ENCODE assay signal across 13 cellular contexts in genomic region chr2:238259085-238260020, GRCh38. TPM values are rescaled to one million over a fixed set of nuclear protein-coding genes. Genes with fewer than 3 reads are reported as not detected.
DNase-seq lines count a peak whose midpoint lies in the region; ATAC-seq, FAIRE-seq and TF ChIP-seq lines count a peak whose summit lies in the region.
"Had no signal": no experiment of that assay in that cellular context is flagged by ENCODE, and none has a peak within 500 bp of the region (broad histone marks: within the 10 kb centered on the region; RNA-seq: fewer than 3 reads in every experiment).

No MANE protein-coding gene starts in this region.

- no peaks in the 10 kb centered on the region for H4K20me1 ChIP-seq in hepatocyte (ENCODE audit: insufficient read depth, poor library complexity, severe bottlenecking)

- no peak overlapping the region for H3K27ac Mint-ChIP-seq in stimulated activated memory B cell treated with anti-CD40 and anti-IgM and Interleukin-4, amounts not matched to agents 10 μg/mL and 1 μg/mL and 100 μg/mL, for 72 hours
- H3K27ac Mint-ChIP-seq: IgD-negative memory B cell had no signal

- H3K4me1 ChIP-seq in A549 (peaks cover 19% of the 10 kb centered on the region), hepatocyte (ENCODE audit: insufficient read depth) (peaks cover 12% of the 10 kb centered on the region), gastrocnemius medialis (peaks cover 18 to 22% of the 10 kb centered on the region in 2 donors)

- H3K4me3 Mint-ChIP-seq in stimulated activated memory B cell treated with anti-CD40 and anti-IgM and Interleukin-4, amounts not matched to agents 10 μg/mL and 1 μg/mL and 100 μg/mL, for 72 hours: no peak overlapping the region
- H3K4me3 Mint-ChIP-seq: IgD-negative memory B cell had no signal

- TF ChIP-seq CTCF in A549 (IDR thresholded peaks at IDR 0.05) (no peak), GM06990 (IDR thresholded peaks at IDR 0.05; ENCODE audit: insufficient read depth, low read length, poor library complexity, severe bottlenecking) (peak; percentile 16), RWPE1 (conservative IDR thresholded peaks at IDR 0.05; ENCODE audit: low read depth) (no peak), hepatocyte (IDR thresholded peaks at IDR 0.05; ENCODE audit: poor library complexity) (peak; percentile 6), gastrocnemius medialis (IDR thresholded peaks at IDR 0.05 in 4 of 5, conservative IDR thresholded peaks at IDR 0.05 in 1 of 5) (no peak)

- H3K4me2 ChIP-seq in A549 (no peak overlapping the region), hepatocyte (no peak overlapping the region)

- no peak for TF ChIP-seq RAD21 in A549 (conservative IDR thresholded peaks at IDR 0.05 in 1 of 2, IDR thresholded peaks at IDR 0.05 in 1 of 2)

- H3K4me3 ChIP-seq in A549 (no peak overlapping the region), GM06990 (replicated peaks; ENCODE audit: low read depth, low read length) (no peak overlapping the region), hepatocyte (no peak overlapping the region), gastrocnemius medialis (no peak overlapping the region)
- H3K4me3 ChIP-seq: lung had no signal

- peak in 1 of 2 experiments; percentile 42 for DNase-seq in A549 (ENCODE audit: low read depth in 1 of 2, low spot score in 1 of 2)
- no peak for DNase-seq in GM06990 (ENCODE audit: extremely low read depth, insufficient read length)
- DNase-seq in RWPE1 (ENCODE audit: low spot score): no peak
- no peak for DNase-seq in hepatocyte (ENCODE audit: low spot score)
- no peak for DNase-seq in AG08395 (ENCODE audit: low spot score)
- DNase-seq in gastrocnemius medialis: no peak
- DNase-seq: activated effector memory CD4-positive, alpha-beta T cell treated with anti-CD3 and anti-CD28 coated beads, Interleukin-2, amount 50 U/mL, for 16 hours; Caco-2; NCI-H2081 treated with DMSO at 0.1 percent for 48 hours had no signal

- in situ Hi-C loops in gastrocnemius medialis (cut with MboI; ENCODE audit: low sequenced_read_pairs in 4 of 4): loop anchor here in 3 of 4 donors (10.0 to 25.0 kb wide), 3 partner anchors 297 to 405 kb away; partner anchors contain the start of genes RAMP1 (in 3 of the 3) and UBE2F (in 1 of the 3)

- peaks cover 8% of the 10 kb centered on the region for H3K4me1 Mint-ChIP-seq in stimulated activated memory B cell treated with anti-CD40 and anti-IgM and Interleukin-4, amounts not matched to agents 10 μg/mL and 1 μg/mL and 100 μg/mL, for 72 hours

- H3K9me3 ChIP-seq in A549 (no peaks in the 10 kb centered on the region), hepatocyte (ENCODE audit: low read depth) (no peaks in the 10 kb centered on the region), gastrocnemius medialis (no peaks in the 10 kb centered on the region)
- H3K9me3 ChIP-seq: Caco-2 had no signal

- no peak for TF ChIP-seq EP300 in A549 (IDR thresholded peaks at IDR 0.05)

- H3K36me3 ChIP-seq in GM06990 (ENCODE audit: control insufficient read depth, insufficient read depth, low read length) (peaks cover 32% of the 10 kb centered on the region), hepatocyte (replicated peaks; ENCODE audit: insufficient read depth, low read depth) (no peaks in the 10 kb centered on the region), gastrocnemius medialis (peaks cover 10 to 59% of the 10 kb centered on the region in 2 donors)

- FAIRE-seq in A549 (lab: Jason Lieb, UNC): no peak

- peak; percentile 41 to 49 for ATAC-seq in A549
- no peak for ATAC-seq in gastrocnemius medialis
- no peak for ATAC-seq in stimulated activated memory B cell treated with anti-CD40 and anti-IgM and Interleukin-4, amounts not matched to agents 10 μg/mL and 1 μg/mL and 100 μg/mL, for 72 hours
- no peak for ATAC-seq in GM18867 (IDR thresholded peaks at IDR 0.05; ENCODE audit: unreplicated experiment)

- TF ChIP-seq POLR2A in A549 (IDR thresholded peaks at IDR 0.05; ENCODE audit: low read length) (no peak), gastrocnemius medialis (IDR thresholded peaks at IDR 0.05) (no peak)

- WGBS in A549 (ENCODE audit: missing lambda C conversion rate): 82% methylated on average over 18 of the region's 20 CpGs
- WGBS in hepatocyte (ENCODE audit: low lambda C conversion rate, missing lambda C conversion rate): 94% methylated on average over 20 of the region's 20 CpGs

- no peak overlapping the region for H2AFZ ChIP-seq in hepatocyte

- POLR2A ChIA-PET in A549 (lab: Yijun Ruan, JAX): interaction anchor here (0.7 kb wide), 1 partner anchor 56 kb away, joined by 3 read pairs; the partner anchor contains the start of gene ILKAP
- POLR2A ChIA-PET in RWPE1 (lab: Yijun Ruan, JAX; ENCODE audit: low non-redundant PET): no interaction called here

- no peaks in the 10 kb centered on the region for H3K27me3 Mint-ChIP-seq in stimulated activated memory B cell treated with anti-CD40 and anti-IgM and Interleukin-4, amounts not matched to agents 10 μg/mL and 1 μg/mL and 100 μg/mL, for 72 hours
- H3K27me3 Mint-ChIP-seq: IgD-negative memory B cell had no signal

- no peaks in the 10 kb centered on the region for H3K9me3 Mint-ChIP-seq in stimulated activated memory B cell treated with anti-CD40 and anti-IgM and Interleukin-4, amounts not matched to agents 10 μg/mL and 1 μg/mL and 100 μg/mL, for 72 hours
- H3K9me3 Mint-ChIP-seq: IgD-negative memory B cell had no signal

- no peaks in the 10 kb centered on the region for H3K27me3 ChIP-seq in GM06990 (replicated peaks; ENCODE audit: control insufficient read depth, insufficient read depth, low read length)
- no peaks in the 10 kb centered on the region for H3K27me3 ChIP-seq in hepatocyte
- H3K27me3 ChIP-seq in gastrocnemius medialis: no peaks in the 10 kb centered on the region

- intact Hi-C loops in gastrocnemius medialis (cut with DNase I; ENCODE audit: low total_unique reads): loop anchor here (5.0 kb wide), 1 partner anchor 397 kb away; no protein-coding TSS in a partner anchor

- peaks cover 44% of the 10 kb centered on the region for H3K36me3 Mint-ChIP-seq in stimulated activated memory B cell treated with anti-CD40 and anti-IgM and Interleukin-4, amounts not matched to agents 10 μg/mL and 1 μg/mL and 100 μg/mL, for 72 hours

- no peaks in the 10 kb centered on the region for H3K9me2 ChIP-seq in hepatocyte (replicated peaks; ENCODE audit: insufficient read depth)

- no peaks in the 10 kb centered on the region for H3K79me2 ChIP-seq in hepatocyte

- no peak overlapping the region for H3K27ac ChIP-seq in A549
- H3K27ac ChIP-seq in RWPE1: peak overlapping the region; percentile 28
- no peak overlapping the region for H3K27ac ChIP-seq in hepatocyte
- no peak overlapping the region for H3K27ac ChIP-seq in gastrocnemius medialis

- CTCF ChIA-PET in A549 (lab: Yijun Ruan, JAX) (interaction anchor here (0.7 to 14.1 kb wide), 13 partner anchors 9 to 500 kb away, joined by 3 to 351 read pairs (median 5); partner anchors contain the start of gene PER2), RWPE1 (lab: Yijun Ruan, JAX) (interaction anchor here (0.6 kb wide), 1 partner anchor 10 kb away, joined by 5 read pairs; no protein-coding TSS in a partner anchor)

TF ChIP-seq in A549, 52 proteins besides CTCF, POLR2A, EP300 and RAD21 (continues in another document):
- TF ChIP-seq ESRRA (IDR thresholded peaks at IDR 0.05; ENCODE audit: borderline replicate concordance, low read length): no peak
- TF ChIP-seq HOXB5 (CRISPR knock-in tag; IDR thresholded peaks at IDR 0.05): no peak
- TF ChIP-seq FOXS1 (CRISPR knock-in tag; IDR thresholded peaks at IDR 0.05): no peak
- no peak for TF ChIP-seq RARB (CRISPR knock-in tag; IDR thresholded peaks at IDR 0.05)
- TF ChIP-seq CBX2 (IDR thresholded peaks at IDR 0.05; ENCODE audit: borderline replicate concordance, low read depth): no peak
- no peak for TF ChIP-seq JUN (IDR thresholded peaks at IDR 0.05)
- TF ChIP-seq KDM5A (IDR thresholded peaks at IDR 0.05): no peak
- TF ChIP-seq HMGXB4 (CRISPR knock-in tag; IDR thresholded peaks at IDR 0.05; ENCODE audit: borderline replicate concordance): no peak

RNA-seq across cellular contexts. Expression of gene HES6, which starts 19.5 kb away (rescaled TPM):
- 5.2 and 5.4 TPM in 2 replicates for polyA plus RNA-seq in A549 (2011; rRNA removed)
- polyA plus RNA-seq in A549 (2012; cell fraction: cytosol; rRNA removed): 12.4 and 18.3 TPM in 2 replicates
- 32.5 and 39.1 TPM in 2 replicates for polyA plus RNA-seq in A549 (2012; cell fraction: nucleus; rRNA removed)
- 6.1 to 7.5 TPM (median 7.3 TPM) in 3 replicates for polyA plus RNA-seq in A549 (2017; fragmentation: RNase III; extraction: RNeasy Plus Mini Kit Qiagen cat#74134 plus additional on column Dnase treatment)
- polyA minus RNA-seq in A549 (2011; rRNA and poly(A)+ RNA removed): 1.0 and 1.7 TPM in 2 replicates
- total RNA-seq in hepatocyte: 14.1 and 17.8 TPM in 2 replicates
- 23.0 and 28.5 TPM in 2 replicates for polyA plus RNA-seq in hepatocyte
- 10 to 100 TPM; 10.9 to 49.1 (median 27.2) TPM for total RNA-seq in gastrocnemius medialis

RNA-seq across cellular contexts. Expression of gene PER2, which starts 29.1 kb away (rescaled TPM):
- polyA plus RNA-seq in A549 (2011; rRNA removed) (8.5 and 14.4 TPM in 2 replicates), A549 (2017; fragmentation: RNase III; extraction: RNeasy Plus Mini Kit Qiagen cat#74134 plus additional on column Dnase treatment) (3.4 to 4.2 TPM (median 3.6 TPM) in 3 replicates), hepatocyte (6.0 and 6.4 TPM in 2 replicates)
- 3.6 and 4.8 TPM in 2 replicates for polyA plus RNA-seq in A549 (2012; cell fraction: cytosol; rRNA removed)
- polyA plus RNA-seq in A549 (2012; cell fraction: nucleus; rRNA removed): 13.6 and 17.0 TPM in 2 replicates
- 48.9 and 52.8 TPM in 2 replicates for polyA minus RNA-seq in A549 (2011; rRNA and poly(A)+ RNA removed)
- total RNA-seq in hepatocyte (6.1 and 8.9 TPM in 2 replicates), gastrocnemius medialis (1 to 10 TPM; 4.1 to 7.5 (median 6.7) TPM)

RNA-seq across cellular contexts. Expression of gene ILKAP, which starts 55.9 kb away (rescaled TPM):
- 27.7 and 41.4 TPM in 2 replicates for polyA plus RNA-seq in A549 (2011; rRNA removed)
- 58.4 and 63.6 TPM in 2 replicates for polyA plus RNA-seq in A549 (2012; cell fraction: cytosol; rRNA removed)
- polyA plus RNA-seq in A549 (2012; cell fraction: nucleus; rRNA removed): 74.5 and 93.4 TPM in 2 replicates
- 36.3 to 38.4 TPM (median 38.2 TPM) in 3 replicates for polyA plus RNA-seq in A549 (2017; fragmentation: RNase III; extraction: RNeasy Plus Mini Kit Qiagen cat#74134 plus additional on column Dnase treatment)
- 20.1 and 20.3 TPM in 2 replicates for polyA minus RNA-seq in A549 (2011; rRNA and poly(A)+ RNA removed)
- 20.4 and 25.9 TPM in 2 replicates for total RNA-seq in hepatocyte
- polyA plus RNA-seq in hepatocyte: 36.6 and 37.5 TPM in 2 replicates
- total RNA-seq in gastrocnemius medialis: 10 to 100 TPM; 16.6 to 30.1 (median 23.3) TPM

Comparison
In these comparisons a context has a peak if more than half of its experiments do, and no peak if none do; other contexts are left out.
1. ATAC-seq: peak in A549 (2 of 2); none in gastrocnemius medialis (0 of 2), stimulated activated memory B cell treated with anti-CD40 and anti-IgM and Interleukin-4, amounts not matched to agents 10 μg/mL and 1 μg/mL and 100 μg/mL, for 72 hours (single experiment) and GM18867 (single experiment).
2. CTCF ChIP-seq: peak in GM06990 (single experiment) and hepatocyte (single experiment); none in A549 (single experiment), RWPE1 (single experiment) and gastrocnemius medialis (0 of 5).